Comparison of ENCODE assay signal across 13 cellular contexts in the genomic region with DNA sequence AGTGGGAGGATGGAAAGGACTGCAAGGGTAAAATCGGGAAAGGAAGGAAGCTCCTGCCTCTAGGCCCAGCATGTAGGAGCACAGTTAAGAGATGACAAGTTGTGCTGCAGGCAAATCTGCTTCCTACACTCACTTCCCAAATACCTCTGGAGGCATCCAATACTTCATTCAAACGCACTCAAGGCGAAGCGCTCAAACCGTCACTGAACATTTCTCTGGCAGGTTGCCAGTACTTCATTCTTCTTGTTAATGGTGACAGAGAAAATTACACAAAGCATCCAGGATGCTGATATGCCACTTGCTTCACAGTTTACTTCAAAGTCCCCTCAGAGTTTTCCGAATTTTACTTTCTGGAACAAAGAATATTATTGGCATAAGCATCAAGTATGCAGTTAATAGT. TPM values are rescaled to one million over a fixed set of nuclear protein-coding genes. Genes with fewer than 3 reads are reported as not detected.
DNase-seq lines count a peak whose midpoint lies in the region; ATAC-seq and TF ChIP-seq lines count a peak whose summit lies in the region.
"Had no signal": no experiment of that assay in that cellular context is flagged by ENCODE, and none has a peak within 500 bp of the region (broad histone marks: within the 10 kb centered on the region; RNA-seq: fewer than 3 reads in every experiment).

No MANE protein-coding gene starts in this region.

- TF ChIP-seq CTCF in coronary artery (IDR thresholded peaks at IDR 0.05) = no peak

- no peak for ATAC-seq in GM18502 (IDR thresholded peaks at IDR 0.05; ENCODE audit: poor library complexity, unreplicated experiment)
- ATAC-seq in effector memory CD8-positive, alpha-beta T cell (replicated peaks) = no peak
- ATAC-seq: mucosa of descending colon had no signal

- DNase-seq in DMS153 treated with DMSO at 0.1 percent for 48 hours (lab: John Stamatoyannopoulos, UW; ENCODE audit: unreplicated experiment) (peak; percentile 12), NCI-H128 (lab: John Stamatoyannopoulos, UW; ENCODE audit: unreplicated experiment) (peak; percentile 39), SHP77 (lab: John Stamatoyannopoulos, UW) (peak; percentile 29 to 37), left kidney (ENCODE audit: low read depth, low spot score) (peak; percentile 56), coronary artery (ENCODE audit: low spot score) (no peak), occipital lobe (lab: John Stamatoyannopoulos, UW) (no peak)
- DNase-seq in effector memory CD8-positive, alpha-beta T cell = no peak
- DNase-seq: CD4-positive, alpha-beta T cell; effector memory CD4-positive, alpha-beta T cell; GOT3; mucosa of descending colon; NCI-H1092 treated with DMSO at 0.1 percent for 48 hours had no signal

- no peaks in the 10 kb centered on the region for H3K9me3 Mint-ChIP-seq in effector memory CD8-positive, alpha-beta T cell
- H3K9me3 Mint-ChIP-seq: CD4-positive, alpha-beta T cell had no signal

- H3K4me3 Mint-ChIP-seq in effector memory CD8-positive, alpha-beta T cell = no peak overlapping the region
- H3K4me3 Mint-ChIP-seq: CD4-positive, alpha-beta T cell had no signal

- no peaks in the 10 kb centered on the region for H3K36me3 Mint-ChIP-seq in effector memory CD8-positive, alpha-beta T cell (ENCODE audit: insufficient read depth)

- H3K27ac Mint-ChIP-seq in effector memory CD8-positive, alpha-beta T cell = no peak overlapping the region
- H3K27ac Mint-ChIP-seq: CD4-positive, alpha-beta T cell had no signal

- no peak overlapping the region for H3K4me3 ChIP-seq in coronary artery
- H3K4me3 ChIP-seq: mucosa of descending colon had no signal

- H3K27ac ChIP-seq in coronary artery = no peak overlapping the region

- peaks cover 13% of the 10 kb centered on the region in 2 donors for H3K27me3 Mint-ChIP-seq in effector memory CD8-positive, alpha-beta T cell
- H3K27me3 Mint-ChIP-seq: CD4-positive, alpha-beta T cell had no signal

- no peaks in the 10 kb centered on the region for H3K4me1 Mint-ChIP-seq in effector memory CD8-positive, alpha-beta T cell (ENCODE audit: low read depth in 2 of 2)

RNA-seq across cellular contexts. Expression of a gene that starts 59.8 kb away (rescaled TPM):
- 685 TPM for total RNA-seq in occipital lobe

Comparison
In these comparisons a context has a peak if more than half of its experiments do, and no peak if none do; other contexts are left out.
1. DNase-seq: peak in DMS153 treated with DMSO at 0.1 percent for 48 hours (single experiment), NCI-H128 (single experiment), SHP77 (2 of 2) and left kidney (single experiment); none in coronary artery (single experiment), effector memory CD8-positive, alpha-beta T cell (0 of 3) and occipital lobe (single experiment).